Comparison of ENCODE assay signal across 29 cellular contexts in the genomic region with DNA sequence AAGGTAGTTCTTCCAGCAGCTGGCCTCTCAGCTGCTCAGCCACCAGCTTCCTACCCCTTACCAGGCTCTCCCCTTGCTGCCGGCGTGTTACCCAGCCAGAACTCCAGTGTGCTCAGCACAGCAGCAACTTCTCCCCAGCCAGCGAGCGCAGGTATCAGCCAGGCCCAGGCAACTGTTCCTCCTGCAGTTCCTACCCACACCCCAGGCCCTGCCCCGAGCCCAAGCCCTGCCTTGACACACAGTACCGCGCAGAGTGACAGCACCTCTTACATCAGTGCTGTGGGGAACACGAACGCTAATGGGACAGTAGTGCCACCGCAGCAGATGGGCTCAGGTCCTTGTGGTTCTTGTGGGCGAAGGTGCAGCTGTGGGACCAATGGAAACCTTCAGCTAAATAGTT.
"Had no signal": no experiment of that assay in that cellular context is flagged by ENCODE, and none has a peak within 500 bp of the region (broad histone marks: within the 10 kb centered on the region; RNA-seq: fewer than 3 reads in every experiment).

No MANE protein-coding gene starts in this region.

- H3K27me3 ChIP-seq: esophagus muscularis mucosa, foreskin keratinocyte, gastroesophageal sphincter, heart left ventricle, hepatocyte, left lung, right atrium auricular region, sigmoid colon, tibial nerve, vagina had no signal

- H3K9ac ChIP-seq: parathyroid adenoma had no signal

- DNase-seq: effector CD8-positive, alpha-beta T cell; endodermal cell; foreskin keratinocyte; heart left ventricle; kidney; left lung; mesenchymal stem cell; mucosa of descending colon; naive B cell; sigmoid colon; stimulated activated CD4-positive, alpha-beta T cell treated with anti-CD3 and anti-CD28 coated beads, Interleukin-2, amount 100 ng/mL, for 24 hours; stimulated activated CD4-positive, alpha-beta T cell treated with anti-CD3 and anti-CD28 coated beads, Interleukin-4, amount 100 ng/mL, for 4 hours had no signal

- H3K4me3 ChIP-seq: esophagus muscularis mucosa, gastroesophageal sphincter, heart left ventricle, hepatocyte, left lung, mucosa of descending colon, right atrium auricular region, sigmoid colon, thoracic aorta, tibial nerve, vagina had no signal

- H3K4me2 ChIP-seq: hepatocyte had no signal

- H3K4me3 Mint-ChIP-seq: dendritic cell treated with granulocyte-macrophage colony-stimulating factor and Interleukin-4, amounts not matched to agents 40 ng/mL and 50 ng/mL, for 4 days; endodermal cell; mesothelial cell of epicardium; naive B cell; natural killer cell treated with Interleukin-12 subunit alpha and Interleukin-12 subunit beta and Interleukin-15 and Interleukin-18, amount 100 ng/mL, for 72 hours; neural crest cell; stimulated activated memory B cell treated with anti-CD40 and anti-IgM and Interleukin-4, amounts not matched to agents 10 μg/mL and 1 μg/mL and 100 μg/mL, for 72 hours; stimulated activated naive CD8-positive, alpha-beta T cell treated with anti-CD3 and anti-CD28 coated beads, Interleukin-15, Interleukin-2, amounts not matched to agents 100 ng/mL and 50 ng/mL, for 24 hours had no signal

- ATAC-seq: foreskin keratinocyte; gastroesophageal sphincter; left lung; mucosa of descending colon; stimulated activated memory B cell treated with anti-CD40 and anti-IgM and Interleukin-4, amounts not matched to agents 10 μg/mL and 1 μg/mL and 100 μg/mL, for 72 hours had no signal

- H3K9me3 Mint-ChIP-seq: dendritic cell treated with granulocyte-macrophage colony-stimulating factor and Interleukin-4, amounts not matched to agents 40 ng/mL and 50 ng/mL, for 4 days; natural killer cell treated with Interleukin-12 subunit alpha and Interleukin-12 subunit beta and Interleukin-15 and Interleukin-18, amount 100 ng/mL, for 72 hours; stimulated activated naive CD8-positive, alpha-beta T cell treated with anti-CD3 and anti-CD28 coated beads, Interleukin-15, Interleukin-2, amounts not matched to agents 100 ng/mL and 50 ng/mL, for 24 hours had no signal

- H2AFZ ChIP-seq: hepatocyte, parathyroid adenoma had no signal

- H3K27me3 Mint-ChIP-seq: dendritic cell treated with granulocyte-macrophage colony-stimulating factor and Interleukin-4, amounts not matched to agents 40 ng/mL and 50 ng/mL, for 4 days; naive B cell; natural killer cell treated with Interleukin-12 subunit alpha and Interleukin-12 subunit beta and Interleukin-15 and Interleukin-18, amount 100 ng/mL, for 72 hours; progenitor cell of endocrine pancreas; stimulated activated memory B cell treated with anti-CD40 and anti-IgM and Interleukin-4, amounts not matched to agents 10 μg/mL and 1 μg/mL and 100 μg/mL, for 72 hours; stimulated activated naive CD8-positive, alpha-beta T cell treated with anti-CD3 and anti-CD28 coated beads, Interleukin-15, Interleukin-2, amounts not matched to agents 100 ng/mL and 50 ng/mL, for 24 hours had no signal

- H3K79me2 ChIP-seq: hepatocyte had no signal

- FAIRE-seq: colon, endothelial cell of umbilical vein, kidney had no signal

- H3K27ac Mint-ChIP-seq: dendritic cell treated with granulocyte-macrophage colony-stimulating factor and Interleukin-4, amounts not matched to agents 40 ng/mL and 50 ng/mL, for 4 days; endodermal cell; mesothelial cell of epicardium; natural killer cell treated with Interleukin-12 subunit alpha and Interleukin-12 subunit beta and Interleukin-15 and Interleukin-18, amount 100 ng/mL, for 72 hours; progenitor cell of endocrine pancreas; stimulated activated memory B cell treated with anti-CD40 and anti-IgM and Interleukin-4, amounts not matched to agents 10 μg/mL and 1 μg/mL and 100 μg/mL, for 72 hours; stimulated activated naive CD8-positive, alpha-beta T cell treated with anti-CD3 and anti-CD28 coated beads, Interleukin-15, Interleukin-2, amounts not matched to agents 100 ng/mL and 50 ng/mL, for 24 hours had no signal

- H3K27ac ChIP-seq: esophagus muscularis mucosa, foreskin keratinocyte, gastroesophageal sphincter, heart left ventricle, hepatocyte, left lung, parathyroid adenoma, right atrium auricular region, sigmoid colon, thoracic aorta, tibial nerve, vagina had no signal

- H3K4me1 ChIP-seq: left lung, parathyroid adenoma, right atrium auricular region, tibial nerve, vagina had no signal

- H3K9me3 ChIP-seq: esophagus muscularis mucosa, gastroesophageal sphincter, heart left ventricle, left lung, mucosa of descending colon, right atrium auricular region, sigmoid colon, thoracic aorta, tibial nerve, vagina had no signal
